Comparison of ENCODE assay signal across 7 cellular contexts in the genomic region with DNA sequence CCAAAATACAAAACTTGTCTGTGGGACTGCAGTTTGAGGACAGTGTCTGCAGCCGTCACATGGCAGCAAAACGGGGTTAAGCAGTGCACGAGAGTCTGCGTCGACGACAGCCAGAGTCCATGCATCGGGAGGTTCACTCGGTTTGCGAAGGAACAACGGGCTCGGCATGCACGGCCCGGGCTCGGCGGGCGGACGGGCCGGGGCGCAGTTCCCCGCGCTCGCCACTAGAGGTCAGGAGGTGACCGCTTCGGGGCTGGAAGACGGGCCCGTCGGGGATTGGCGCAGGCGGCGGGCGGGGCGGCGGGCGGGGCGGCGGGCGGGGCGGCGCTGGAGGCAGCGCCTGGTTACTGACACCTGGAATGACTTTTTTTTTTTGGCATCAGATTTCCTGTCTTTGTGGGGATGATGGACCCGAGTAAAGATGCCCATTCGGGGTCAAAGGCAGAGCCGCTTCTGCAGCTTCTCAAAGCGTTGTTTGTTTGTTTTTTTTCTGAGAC. TPM values are rescaled to one million over a fixed set of nuclear protein-coding genes. Genes with fewer than 3 reads are reported as not detected.
A peak's percentile ranks its signal among the peaks of the same experiment; 100 is the strongest.
DNase-seq lines count a peak whose midpoint lies in the region; TF ChIP-seq lines count a peak whose summit lies in the region.

No MANE protein-coding gene starts in this region.

- H3K9me3 ChIP-seq in Karpas-422 (ENCODE audit: low read length), result no peaks in the 10 kb centered on the region

- no peak overlapping the region for H3K9ac ChIP-seq in Karpas-422 (ENCODE audit: low read length)

- no peaks in the 10 kb centered on the region for H3K27me3 ChIP-seq in Karpas-422 (ENCODE audit: low read length)

- no peak overlapping the region for H3K27ac ChIP-seq in Karpas-422 (ENCODE audit: low read length)

- no peaks in the 10 kb centered on the region for H3K36me3 Mint-ChIP-seq in activated naive CD4-positive, alpha-beta T cell treated with anti-CD3 and anti-CD28 coated beads, Interleukin-2, amount 10 ng/mL, durations not matched to agents 7 days and 5 days
- H3K36me3 Mint-ChIP-seq in glutamatergic neuron (ENCODE audit: unreplicated experiment) (no peaks in the 10 kb centered on the region), type B pancreatic cell (no peaks in the 10 kb centered on the region)

- H3K4me3 ChIP-seq in Karpas-422 (ENCODE audit: low read length), result no peak overlapping the region

- no peaks in the 10 kb centered on the region for H3K4me1 ChIP-seq in Karpas-422 (ENCODE audit: low read length)

- H3K4me2 ChIP-seq in Karpas-422 (ENCODE audit: low read depth, low read length, poor library complexity, severe bottlenecking), result no peak overlapping the region

- no peak overlapping the region for H3K27ac Mint-ChIP-seq in activated naive CD4-positive, alpha-beta T cell treated with anti-CD3 and anti-CD28 coated beads, Interleukin-2, amount 10 ng/mL, durations not matched to agents 7 days and 5 days
- H3K27ac Mint-ChIP-seq in glutamatergic neuron (ENCODE audit: unreplicated experiment) (no peak overlapping the region), type B pancreatic cell (no peak overlapping the region)

- H3K27me3 Mint-ChIP-seq in activated naive CD4-positive, alpha-beta T cell treated with anti-CD3 and anti-CD28 coated beads, Interleukin-2, amount 10 ng/mL, durations not matched to agents 7 days and 5 days, result peaks cover 12% of the 10 kb centered on the region
- peaks cover 7% of the 10 kb centered on the region for H3K27me3 Mint-ChIP-seq in glutamatergic neuron (ENCODE audit: unreplicated experiment)
- peaks cover 10% of the 10 kb centered on the region for H3K27me3 Mint-ChIP-seq in type B pancreatic cell

- no peaks in the 10 kb centered on the region for H4K20me1 ChIP-seq in Karpas-422 (ENCODE audit: insufficient read depth, low read depth, low read length)

- H3K9me3 Mint-ChIP-seq in activated naive CD4-positive, alpha-beta T cell treated with anti-CD3 and anti-CD28 coated beads, Interleukin-2, amount 10 ng/mL, durations not matched to agents 7 days and 5 days, result no peaks in the 10 kb centered on the region
- H3K9me3 Mint-ChIP-seq in glutamatergic neuron (ENCODE audit: unreplicated experiment) (peaks cover 4% of the 10 kb centered on the region), type B pancreatic cell (no peaks in the 10 kb centered on the region)

- H3K79me2 ChIP-seq in Karpas-422 (ENCODE audit: low read length), result no peaks in the 10 kb centered on the region

- peak; percentile 86 for DNase-seq in Karpas-422
- peak; percentile 4 for DNase-seq in SKM-1 (lab: John Stamatoyannopoulos, UW; ENCODE audit: unreplicated experiment)
- DNase-seq in activated naive CD4-positive, alpha-beta T cell treated with anti-CD3 and anti-CD28 coated beads, Interleukin-2, amount 10 ng/mL, durations not matched to agents 7 days and 5 days, result peak; percentile 89
- DNase-seq in glutamatergic neuron, result peak; percentile 95
- DNase-seq in posterior cingulate gyrus, result peak; percentile 64 to 97 (median 84)
- peak; percentile 93 for DNase-seq in type B pancreatic cell (ENCODE audit: extremely low spot score, unreplicated experiment)

- CTCF ChIA-PET in activated naive CD4-positive, alpha-beta T cell treated with anti-CD3 and anti-CD28 coated beads, Interleukin-2, amount 10 ng/mL, durations not matched to agents 7 days and 5 days (lab: Charles Lee), result interaction anchor here (2.4 kb wide), 1 partner anchor 556 kb away, joined by 9 read pairs; no protein-coding TSS in a partner anchor

- TF ChIP-seq CTCF in GM12874 (IDR thresholded peaks at IDR 0.05; ENCODE audit: insufficient read depth, low read depth, low read length) (peak; percentile 91), glutamatergic neuron (IDR thresholded peaks at IDR 0.05; ENCODE audit: partially characterized antibody, unreplicated experiment) (peak; percentile 97), type B pancreatic cell (conservative IDR thresholded peaks at IDR 0.05) (peak; percentile 89)

- intact Hi-C loops in posterior cingulate gyrus (cut with DNase I), result no loop called here

- H2AFZ ChIP-seq in Karpas-422 (ENCODE audit: low read length), result no peak overlapping the region

- no peaks in the 10 kb centered on the region for H3K36me3 ChIP-seq in Karpas-422 (ENCODE audit: insufficient read depth, low read length)

- H3K9me2 ChIP-seq in Karpas-422 (replicated peaks; ENCODE audit: insufficient read depth, low read length), result no peaks in the 10 kb centered on the region

- peaks cover 5% of the 10 kb centered on the region for H3K4me1 Mint-ChIP-seq in activated naive CD4-positive, alpha-beta T cell treated with anti-CD3 and anti-CD28 coated beads, Interleukin-2, amount 10 ng/mL, durations not matched to agents 7 days and 5 days
- H3K4me1 Mint-ChIP-seq in glutamatergic neuron (ENCODE audit: low read depth, unreplicated experiment) (no peaks in the 10 kb centered on the region), type B pancreatic cell (ENCODE audit: unreplicated experiment) (no peaks in the 10 kb centered on the region)

- H3K4me3 Mint-ChIP-seq in activated naive CD4-positive, alpha-beta T cell treated with anti-CD3 and anti-CD28 coated beads, Interleukin-2, amount 10 ng/mL, durations not matched to agents 7 days and 5 days, result no peak overlapping the region
- H3K4me3 Mint-ChIP-seq in glutamatergic neuron (ENCODE audit: unreplicated experiment) (no peak overlapping the region), type B pancreatic cell (no peak overlapping the region)

RNA-seq across cellular contexts. Expression of a gene that starts 6.5 kb away (rescaled TPM):
- not detected in 2 replicates for total RNA-seq in Karpas-422 (2014; rRNA removed; shearing (Covaris generic); ENCODE audit: low replicate concordance)
- total RNA-seq in glutamatergic neuron (ENCODE audit: unreplicated experiment), result not detected
- total RNA-seq in type B pancreatic cell (ENCODE audit: low replicate concordance), result not detected in 2 replicates

RNA-seq across cellular contexts. Expression of a gene that starts 37.6 kb away (rescaled TPM):
- not detected in 2 replicates for total RNA-seq in Karpas-422 (2014; rRNA removed; shearing (Covaris generic); ENCODE audit: low replicate concordance)
- total RNA-seq in glutamatergic neuron (ENCODE audit: unreplicated experiment) (109 TPM), type B pancreatic cell (ENCODE audit: low replicate concordance) (3.1 and 6.3 TPM in 2 replicates)

Comparison
In these comparisons a context has a peak if more than half of its experiments do, and no peak if none do; other contexts are left out.
1. DNase-seq: peak in every context shown above with its lines; median percentile 95 in glutamatergic neuron; 93 in type B pancreatic cell; 89 in activated naive CD4-positive, alpha-beta T cell treated with anti-CD3 and anti-CD28 coated beads, Interleukin-2, amount 10 ng/mL, durations not matched to agents 7 days and 5 days; 86 in Karpas-422; 84 in posterior cingulate gyrus; 4 in SKM-1.
2. RNA of a gene that starts 37.6 kb away (total RNA-seq): 109 TPM in glutamatergic neuron (single experiment); 3.1 to 6.3 TPM in type B pancreatic cell and not detected in Karpas-422; every median in the first group is over 10 times any median in the second.
3. Peak in every context shown above with its lines, with median percentiles within 50 percentile points of each other: CTCF ChIP-seq.